ENCODE assay signal across 1 cellular context in the genomic region with DNA sequence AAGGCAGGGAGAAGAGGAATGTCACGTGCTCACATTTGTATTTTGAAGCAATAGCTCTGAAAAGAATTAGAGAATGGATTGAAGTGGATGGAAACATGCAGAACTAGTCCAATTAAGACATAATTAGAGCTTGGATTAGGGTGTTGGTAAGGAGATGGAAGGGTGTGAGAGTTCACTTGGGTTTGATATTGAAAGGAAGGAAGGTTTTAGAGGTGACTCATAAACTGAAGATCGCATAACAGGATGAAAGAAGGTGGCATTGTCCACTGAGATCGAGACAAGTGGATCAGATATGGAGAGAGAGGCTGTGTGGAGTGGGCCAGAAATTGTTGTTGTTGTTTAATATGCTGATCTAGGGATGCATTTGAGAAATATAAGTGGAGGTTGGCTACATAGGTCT.
TF ChIP-seq lines count a peak whose summit lies in the region.

No MANE protein-coding gene starts in this region.

TF ChIP-seq in HCT116, 20 proteins besides CTCF, POLR2A, EP300 and RAD21 (continued from another document):
- TF ChIP-seq REST (IDR thresholded peaks at IDR 0.05; ENCODE audit: low read depth) (no peak), CEBPB (IDR thresholded peaks at IDR 0.05; ENCODE audit: low read depth) (peak; percentile 76), SRF (IDR thresholded peaks at IDR 0.05; ENCODE audit: low read depth) (no peak), ZNF274 (IDR thresholded peaks at IDR 0.05; ENCODE audit: low read depth, low read length) (no peak), ATF3 (IDR thresholded peaks at IDR 0.05) (no peak), JUND (IDR thresholded peaks at IDR 0.05) (peak; percentile 24; the same call in 1 of the 2 replicates), CBX3 (IDR thresholded peaks at IDR 0.05; ENCODE audit: low read depth) (no peak), YY1 (IDR thresholded peaks at IDR 0.05; ENCODE audit: extremely low read depth, insufficient replicate concordance, low read depth, low read length) (no peak)
TF ChIP-seq in HCT116: peak in this region for 4.
